ENCODE assay signal across 10 cellular contexts in genomic region chr12:23132357-23132756, GRCh38.
"Had no signal": no experiment of that assay in that cellular context is flagged by ENCODE, and none has a peak within 500 bp of the region (broad histone marks: within the 10 kb centered on the region; RNA-seq: fewer than 3 reads in every experiment).

No MANE protein-coding gene starts in this region.

- H3K9me3 ChIP-seq: HAP-1 had no signal

- H3K27ac ChIP-seq: GM23248 had no signal

- H2AFZ ChIP-seq: GM23248, GM23338 had no signal

- H3K4me2 ChIP-seq: GM23338 had no signal

- H3K9me3 Mint-ChIP-seq: GM23338 had no signal

- H3K4me3 Mint-ChIP-seq: GM23338, HFFc6 had no signal

- H3K4me3 ChIP-seq: GM23248, GM23338, HAP-1 had no signal

- FAIRE-seq: H1, H54 had no signal

- H3K36me3 ChIP-seq: HAP-1 had no signal

- H3K9ac ChIP-seq: GM23248 had no signal

- DNase-seq: GM23248, GOT3, H7, HCEC 1CT, HFFc6 had no signal

- ATAC-seq: GM23338, HCT116 had no signal

- H3K27ac Mint-ChIP-seq: HFFc6 had no signal
